ENCODE assay signal across 14 cellular contexts in the genomic region with DNA sequence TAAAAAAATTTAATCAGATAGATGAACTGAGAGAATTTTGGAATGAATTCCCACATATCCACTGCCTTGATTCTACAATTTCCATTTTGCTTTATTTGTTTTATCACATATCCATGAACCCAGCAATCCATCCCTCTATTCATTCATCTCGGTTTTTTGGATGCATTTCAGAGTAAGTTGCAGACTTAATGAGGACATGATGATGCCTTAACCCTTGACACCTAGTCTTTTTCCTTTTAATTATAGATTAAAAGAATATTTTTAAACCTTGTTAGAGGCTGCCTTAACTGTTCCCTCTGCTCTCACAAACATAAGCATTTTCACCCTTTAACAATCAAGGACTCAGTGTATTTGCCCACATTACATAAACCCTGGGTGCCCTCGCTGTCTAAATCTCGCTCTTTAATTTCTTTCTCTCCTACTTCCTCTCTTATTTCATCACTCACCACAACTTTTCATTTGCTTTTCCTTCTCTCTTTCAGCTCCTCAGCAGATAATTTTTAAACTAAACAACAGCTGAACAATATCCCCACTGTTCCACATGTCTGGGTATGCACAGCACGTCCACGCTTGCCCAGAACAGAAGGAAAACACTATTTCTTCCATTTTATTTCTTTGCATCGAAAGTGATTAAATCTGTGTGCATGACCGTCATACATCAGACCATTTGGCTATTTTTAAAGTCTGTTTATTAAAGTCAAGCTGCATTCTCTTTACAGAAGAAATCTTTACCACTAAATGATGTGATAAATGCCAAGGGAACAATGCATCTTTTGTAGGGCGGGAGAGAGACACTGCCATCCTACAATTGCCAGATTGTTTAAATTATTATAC. TPM values are rescaled to one million over a fixed set of nuclear protein-coding genes. Genes with fewer than 3 reads are reported as not detected.
DNase-seq lines count a peak whose midpoint lies in the region; ATAC-seq and TF ChIP-seq lines count a peak whose summit lies in the region.
"Had no signal": no experiment of that assay in that cellular context is flagged by ENCODE, and none has a peak within 500 bp of the region (broad histone marks: within the 10 kb centered on the region; RNA-seq: fewer than 3 reads in every experiment).

No MANE protein-coding gene starts in this region.

- H3K27ac ChIP-seq in fibroblast of lung (ENCODE audit: insufficient read depth, low read length) (no peak overlapping the region), brain microvascular endothelial cell (no peak overlapping the region)
- H3K27ac ChIP-seq: WERI-Rb-1 had no signal

- in situ Hi-C loops in SK-MEL-5 (cut with HindIII; ENCODE audit: low pct_unique_long_range_greater_than_20kb, low sequenced_read_pairs): no loop called here
- in situ Hi-C loops in brain microvascular endothelial cell (cut with HindIII; ENCODE audit: low pct_ligation_motif_present, low sequenced_read_pairs): no loop called here

- H3K4me2 ChIP-seq in fibroblast of lung (ENCODE audit: extremely low read depth, insufficient read depth, low read length): peak overlapping the region; percentile 4

- TF ChIP-seq CTCF in fibroblast of lung (conservative IDR thresholded peaks at IDR 0.05 in 1 of 2, IDR thresholded peaks at IDR 0.05 in 1 of 2; ENCODE audit: low read depth in 1 of 2, low read length in 2 of 2) (no peak), brain microvascular endothelial cell (IDR thresholded peaks at IDR 0.05; ENCODE audit: low read depth, low read length, missing control alignments) (no peak)

- ATAC-seq in HG02610 (IDR thresholded peaks at IDR 0.05; ENCODE audit: unreplicated experiment) (no peak), HG03469 (IDR thresholded peaks at IDR 0.05; ENCODE audit: unreplicated experiment) (no peak)
- ATAC-seq: pancreas had no signal

- H3K36me3 ChIP-seq in fibroblast of lung (ENCODE audit: control insufficient read depth, insufficient read depth, low read length) (no peaks in the 10 kb centered on the region), brain microvascular endothelial cell (replicated peaks) (no peaks in the 10 kb centered on the region)
- H3K36me3 ChIP-seq: pancreas, WERI-Rb-1 had no signal

- peak; percentile 26 for DNase-seq in NCI-H1694 treated with DMSO at 0.1 percent for 48 hours (lab: John Stamatoyannopoulos, UW)
- DNase-seq in SK-MEL-5 (ENCODE audit: low read depth, low spot score): peak; percentile 97
- DNase-seq in fibroblast of lung (ENCODE audit: low read depth in 2 of 2): peak; percentile 14 to 49
- peak; percentile 96 for DNase-seq in pons (ENCODE audit: low spot score)
- DNase-seq in brain microvascular endothelial cell: no peak
- DNase-seq in 8988T: no peak
- DNase-seq: activated T-cell treated with anti-CD3 and anti-CD28 coated beads for 4 hours; pancreas; RPMI8226; stimulated activated CD4-positive, alpha-beta T cell treated with anti-CD3 and anti-CD28 coated beads, Interleukin-2, amount 100 ng/mL, for 48 hours; stimulated activated naive CD4-positive, alpha-beta T cell treated with Interleukin-2 at 50 U/mL for 16 hours; WERI-Rb-1 had no signal

- H3K27me3 ChIP-seq in fibroblast of lung (ENCODE audit: control insufficient read depth, insufficient read depth, low read length) (no peaks in the 10 kb centered on the region), brain microvascular endothelial cell (replicated peaks) (no peaks in the 10 kb centered on the region)
- H3K27me3 ChIP-seq: pancreas had no signal

- H3K4me3 ChIP-seq in fibroblast of lung (replicated peaks in 1 of 4; ENCODE audit: control extremely low read depth in 1 of 4, insufficient read depth in 1 of 4, low read depth in 3 of 4, low read length in 4 of 4) (peak overlapping the region in 2 of 4 experiments; percentile 5 to 12), brain microvascular endothelial cell (ENCODE audit: low read depth, low read length) (no peak overlapping the region)
- H3K4me3 ChIP-seq: pancreas had no signal

- no peak overlapping the region for H3K9ac ChIP-seq in fibroblast of lung (ENCODE audit: insufficient read depth, low read length)

- H3K9me3 ChIP-seq in fibroblast of lung (ENCODE audit: control insufficient read depth, insufficient read depth, low read depth, low read length): no peaks in the 10 kb centered on the region
- H3K9me3 ChIP-seq: pancreas had no signal

- peak overlapping the region; percentile 45 for H2AFZ ChIP-seq in fibroblast of lung (ENCODE audit: low read length)

- H3K79me2 ChIP-seq in fibroblast of lung (ENCODE audit: control insufficient read depth, insufficient read depth, low read length): no peaks in the 10 kb centered on the region

- no peaks in the 10 kb centered on the region for H3K4me1 ChIP-seq in fibroblast of lung (ENCODE audit: control insufficient read depth, extremely low read depth, insufficient read depth, low read length)

- no peaks in the 10 kb centered on the region for H4K20me1 ChIP-seq in fibroblast of lung (ENCODE audit: control insufficient read depth, extremely low read depth, insufficient read depth, low read length)

RNA-seq across cellular contexts. Expression of a gene that starts 39.9 kb away (rescaled TPM):
- total RNA-seq in SK-MEL-5 (2014; rRNA removed; shearing (Covaris generic)): 5.3 and 6.1 TPM in 2 replicates
- 5.7 and 5.9 TPM in 2 replicates for polyA plus RNA-seq in SK-MEL-5 (2015; cell fraction: cytosol; rRNA removed)
- polyA plus RNA-seq in SK-MEL-5 (2015; cell fraction: nucleus; rRNA removed): 7.5 and 12.3 TPM in 2 replicates
- 4.6 and 6.4 TPM in 2 replicates for total RNA-seq in fibroblast of lung
- 8.9 and 9.9 TPM in 2 replicates for polyA plus RNA-seq in fibroblast of lung
- polyA plus RNA-seq in fibroblast of lung (2012): 4.5 and 5.6 TPM in 2 replicates
- 0.11 and 3.2 TPM in 2 replicates for polyA minus RNA-seq in fibroblast of lung (ENCODE audit: low replicate concordance)

RNA-seq across cellular contexts. Expression of a gene that starts 40.0 kb away (rescaled TPM):
- total RNA-seq in SK-MEL-5 (2014; rRNA removed; shearing (Covaris generic)): 29.5 and 34.8 TPM in 2 replicates
- polyA plus RNA-seq in SK-MEL-5 (2015; cell fraction: cytosol; rRNA removed): 36.7 and 46.0 TPM in 2 replicates
- 19.6 and 25.2 TPM in 2 replicates for polyA plus RNA-seq in SK-MEL-5 (2015; cell fraction: nucleus; rRNA removed)
- 7.8 and 9.2 TPM in 2 replicates for total RNA-seq in fibroblast of lung
- polyA plus RNA-seq in fibroblast of lung: 10.7 and 12.1 TPM in 2 replicates
- 18.1 and 19.5 TPM in 2 replicates for polyA plus RNA-seq in fibroblast of lung (2012)
- 4.0 and 7.7 TPM in 2 replicates for polyA minus RNA-seq in fibroblast of lung (ENCODE audit: low replicate concordance)

Comparison
In these comparisons a context has a peak if more than half of its experiments do, and no peak if none do; other contexts are left out.
1. DNase-seq: peak in NCI-H1694 treated with DMSO at 0.1 percent for 48 hours (single experiment), SK-MEL-5 (single experiment), fibroblast of lung (2 of 2) and pons (single experiment); none in brain microvascular endothelial cell (single experiment) and 8988T (single experiment).